In the genomic region with DNA sequence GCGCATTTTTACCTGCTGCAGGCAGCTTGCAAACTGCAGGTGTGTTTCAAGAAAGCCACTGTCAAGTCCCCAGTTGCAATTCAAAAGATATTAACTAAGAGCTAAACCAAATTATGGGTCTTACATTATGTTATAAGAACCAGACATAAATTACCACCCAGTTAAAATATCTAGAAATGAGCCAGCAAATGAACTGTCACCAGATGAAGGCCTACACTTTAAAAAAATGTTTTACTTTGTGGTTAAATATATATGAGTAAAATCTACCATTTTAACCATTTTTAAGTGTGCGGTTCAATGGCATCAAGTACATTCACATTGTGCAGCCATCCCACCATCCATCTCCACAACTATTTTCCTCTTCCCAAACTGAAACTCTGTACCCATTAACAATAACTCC, we compare ENCODE assay signal across 1 cellular context.
A peak's percentile ranks its signal among the peaks of the same experiment; 100 is the strongest.
TF ChIP-seq lines count a peak whose summit lies in the region.

No MANE protein-coding gene starts in this region.

TF ChIP-seq in GM12878, 131 proteins besides CTCF, POLR2A, EP300 and RAD21 (continued from another document):
- TF ChIP-seq, protein P1, sequence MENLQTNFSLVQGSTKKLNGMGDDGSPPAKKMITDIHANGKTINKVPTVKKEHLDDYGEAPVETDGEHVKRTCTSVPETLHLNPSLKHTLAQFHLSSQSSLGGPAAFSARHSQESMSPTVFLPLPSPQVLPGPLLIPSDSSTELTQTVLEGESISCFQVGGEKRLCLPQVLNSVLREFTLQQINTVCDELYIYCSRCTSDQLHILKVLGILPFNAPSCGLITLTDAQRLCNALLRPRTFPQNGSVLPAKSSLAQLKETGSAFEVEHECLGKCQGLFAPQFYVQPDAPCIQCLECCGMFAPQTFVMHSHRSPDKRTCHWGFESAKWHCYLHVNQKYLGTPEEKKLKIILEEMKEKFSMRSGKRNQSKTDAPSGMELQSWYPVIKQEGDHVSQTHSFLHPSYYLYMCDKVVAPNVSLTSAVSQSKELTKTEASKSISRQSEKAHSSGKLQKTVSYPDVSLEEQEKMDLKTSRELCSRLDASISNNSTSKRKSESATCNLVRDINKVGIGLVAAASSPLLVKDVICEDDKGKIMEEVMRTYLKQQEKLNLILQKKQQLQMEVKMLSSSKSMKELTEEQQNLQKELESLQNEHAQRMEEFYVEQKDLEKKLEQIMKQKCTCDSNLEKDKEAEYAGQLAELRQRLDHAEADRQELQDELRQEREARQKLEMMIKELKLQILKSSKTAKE (IDR thresholded peaks at IDR 0.05; ENCODE audit: low read depth, poor library complexity, severe bottlenecking), result no peak
- peak; percentile 60 for TF ChIP-seq RUNX3 (IDR thresholded peaks at IDR 0.05; ENCODE audit: low read length)
- no peak for TF ChIP-seq SUZ12 (IDR thresholded peaks at IDR 0.05; ENCODE audit: unreplicated experiment)
- TF ChIP-seq PML (IDR thresholded peaks at IDR 0.05; ENCODE audit: low read length), result no peak
TF ChIP-seq in GM12878: peak in this region for 1.
